ENCODE assay signal across 10 cellular contexts in genomic region chrX:141815904-141816303, GRCh38. TPM values are rescaled to one million over a fixed set of nuclear protein-coding genes. Genes with fewer than 3 reads are reported as not detected.
"Had no signal": no experiment of that assay in that cellular context is flagged by ENCODE, and none has a peak within 500 bp of the region (broad histone marks: within the 10 kb centered on the region; RNA-seq: fewer than 3 reads in every experiment).

No MANE protein-coding gene starts in this region.

- H3K27ac Mint-ChIP-seq: GM23338, H9 had no signal

- ATAC-seq: GM23338, K562 had no signal

- FAIRE-seq: H1, H54, HTR-8/SVneo, K562 had no signal

- H3K4me2 ChIP-seq: GM23338 had no signal

- H3K4me1 Mint-ChIP-seq: GM23338, H9 had no signal

- H3K4me3 ChIP-seq: GM23338, K562 had no signal

- H3K9me3 Mint-ChIP-seq: GM23338 had no signal

- DNase-seq: H9, HCEC 1CT, IMR-90, KG1 had no signal

- H2AFZ ChIP-seq: GM23338 had no signal

- H3K4me3 Mint-ChIP-seq: GM23338, H9 had no signal

RNA-seq across cellular contexts. Expression of gene MAGEC3, which starts 22.2 kb away (rescaled TPM):
- total RNA-seq: GM23338, H1, H9, HT-29, IMR-90 had no signal
- polyA plus RNA-seq: GM23338, H1, IMR-90 had no signal
